Comparison of ENCODE assay signal across 18 cellular contexts in genomic region chr18:37554399-37554787, GRCh38. TPM values are rescaled to one million over a fixed set of nuclear protein-coding genes. Genes with fewer than 3 reads are reported as not detected.
"Had no signal": no experiment of that assay in that cellular context is flagged by ENCODE, and none has a peak within 500 bp of the region (broad histone marks: within the 10 kb centered on the region; RNA-seq: fewer than 3 reads in every experiment).

No MANE protein-coding gene starts in this region.

- H3K9me3 ChIP-seq: gastroesophageal sphincter, heart right ventricle, thoracic aorta had no signal

- ATAC-seq: activated CD8-positive, alpha-beta T cell treated with anti-CD3 and anti-CD28 coated beads for 36 hours; activated naive CD4-positive, alpha-beta T cell treated with anti-CD3 and anti-CD28 coated beads, Interleukin-2, amount 50 U/mL, for 72 hours; activated T-cell treated with anti-CD3 and anti-CD28 coated beads, Interleukin-2, amount 50 U/mL, for 4 hours; gastroesophageal sphincter; left colon; stimulated activated effector memory CD8-positive, alpha-beta T cell treated with anti-CD3 and anti-CD28 coated beads, Interleukin-12 subunit alpha, Interleukin-12 subunit beta, amount 100 ng/mL, for 72 hours had no signal

- H3K36me3 ChIP-seq: gastroesophageal sphincter, heart right ventricle, thoracic aorta had no signal

- H3K27ac ChIP-seq: gastroesophageal sphincter, heart right ventricle, parathyroid adenoma, thoracic aorta had no signal

- H3K4me3 ChIP-seq: gastroesophageal sphincter, heart right ventricle, lung, thoracic aorta had no signal

- H3K4me1 ChIP-seq: gastroesophageal sphincter, heart right ventricle, parathyroid adenoma had no signal

- DNase-seq: activated CD4-positive, alpha-beta T cell treated with anti-CD3 and anti-CD28 coated beads for 48 hours; activated CD8-positive, alpha-beta T cell treated with anti-CD3 and anti-CD28 coated beads for 36 hours; activated effector memory CD4-positive, alpha-beta T cell treated with Interleukin-2 at 50 U/mL for 16 hours; activated T-cell treated with anti-CD3 and anti-CD28 coated beads, Interleukin-2, amount 50 U/mL, for 4 hours; amniotic stem cell; caudate nucleus; heart right ventricle; left colon; stimulated activated CD4-positive, alpha-beta T cell treated with anti-CD3 and anti-CD28 coated beads, Interleukin-2, amount 100 ng/mL, for 24 hours had no signal

RNA-seq across cellular contexts. Expression of gene CELF4, which starts 11.2 kb away (rescaled TPM):
- total RNA-seq: activated CD8-positive, alpha-beta T cell treated with anti-CD3 and anti-CD28 coated beads for 36 hours; activated naive CD4-positive, alpha-beta T cell treated with anti-CD3 and anti-CD28 coated beads, Interleukin-2, amount 50 U/mL, for 72 hours; activated T-cell treated with anti-CD3 and anti-CD28 coated beads, Interleukin-2, amount 50 U/mL, for 4 hours; renal cortical epithelial cell; T-helper 1 cell treated with Interleukin-12 subunit alpha and Interleukin-12 subunit beta and Interleukin-4 antibody, amounts not matched to agents 30 ng/mL and 1 ng/mL, for 36 hours; thoracic aorta; ureter had no signal
